9 cellular contexts compared by ENCODE assay signal in genomic region chr16:88456356-88457292, GRCh38. TPM values are rescaled to one million over a fixed set of nuclear protein-coding genes. Genes with fewer than 3 reads are reported as not detected.
DNase-seq lines count a peak whose midpoint lies in the region; ATAC-seq, FAIRE-seq and TF ChIP-seq lines count a peak whose summit lies in the region.
"Had no signal": no experiment of that assay in that cellular context is flagged by ENCODE, and none has a peak within 500 bp of the region (broad histone marks: within the 10 kb centered on the region; RNA-seq: fewer than 3 reads in every experiment).

No MANE protein-coding gene starts in this region.

- no peak for TF ChIP-seq RAD21 in A549 (conservative IDR thresholded peaks at IDR 0.05 in 1 of 2, IDR thresholded peaks at IDR 0.05 in 1 of 2)
- no peak for TF ChIP-seq RAD21 in HepG2 (CRISPR knock-in tag; IDR thresholded peaks at IDR 0.05)

- H3K27ac ChIP-seq in A549 (peak overlapping the region; percentile 73 to 90; a peak in 4 of 6 replicates), HepG2 (ENCODE audit: extremely low read length, insufficient read depth, low read length) (peak overlapping the region; percentile 61)

- no peak overlapping the region for H2AFZ ChIP-seq in HepG2 (ENCODE audit: low read length)

- H3K27ac Mint-ChIP-seq in activated T-helper 1 cell treated with anti-CD3 and anti-CD28 coated beads, Interleukin-12 subunit alpha, Interleukin-12 subunit beta, Interleukin-2, Interleukin-4 antibody, amounts not matched to agents 30 ng/mL and 10 ng/mL and 1 ng/mL, durations not matched to agents 14 hours and 24 hours and 36 hours: peak overlapping the region; percentile 93

- peak overlapping the region; percentile 88; the same call in 2 of the 3 replicates for H3K4me3 ChIP-seq in A549
- peak overlapping the region; percentile 62 to 95 (median 93); a peak in 5 of 6 replicates for H3K4me3 ChIP-seq in HepG2 (replicated peaks in 1 of 3; ENCODE audit: insufficient read depth in 1 of 3, low read depth in 2 of 3, low read length in 3 of 3)

- H3K4me1 ChIP-seq in A549 (peaks cover 38% of the 10 kb centered on the region), HepG2 (ENCODE audit: insufficient read depth, low read length) (peaks cover 54% of the 10 kb centered on the region)

- H3K9me3 Mint-ChIP-seq in activated T-helper 1 cell treated with anti-CD3 and anti-CD28 coated beads, Interleukin-12 subunit alpha, Interleukin-12 subunit beta, Interleukin-2, Interleukin-4 antibody, amounts not matched to agents 30 ng/mL and 10 ng/mL and 1 ng/mL, durations not matched to agents 14 hours and 24 hours and 36 hours: no peaks in the 10 kb centered on the region

- in situ Hi-C loops in HepG2 (cut with HindIII; ENCODE audit: extremely low pct_ligation_motif_present, low pct_unique_long_range_greater_than_20kb): loop anchor here (10.0 kb wide), 1 partner anchor 48 kb away; no protein-coding TSS in a partner anchor

- peaks cover 0 to 7% of the 10 kb centered on the region in 2 experiments; a peak in 3 of 5 replicates for H3K27me3 ChIP-seq in HepG2 (ENCODE audit: control insufficient read depth in 1 of 2, insufficient read depth in 2 of 2, low read length in 2 of 2)

- POLR2A ChIA-PET in A549 (lab: Yijun Ruan, JAX) (no interaction called here), HepG2 (lab: Yijun Ruan, JAX) (interaction anchor here (1.5 to 2.0 kb wide), 4 partner anchors 11 to 48 kb away, joined by 3 to 21 read pairs (median 6); no protein-coding TSS in a partner anchor)

- peaks cover 69% of the 10 kb centered on the region for H3K79me2 ChIP-seq in HepG2 (ENCODE audit: insufficient read depth, low read length)

- H3K4me1 Mint-ChIP-seq in activated T-helper 1 cell treated with anti-CD3 and anti-CD28 coated beads, Interleukin-12 subunit alpha, Interleukin-12 subunit beta, Interleukin-2, Interleukin-4 antibody, amounts not matched to agents 30 ng/mL and 10 ng/mL and 1 ng/mL, durations not matched to agents 14 hours and 24 hours and 36 hours (ENCODE audit: low read depth): peaks cover 37% of the 10 kb centered on the region

- 85% methylated on average over 11 of the region's 14 CpGs for WGBS in A549 (ENCODE audit: missing lambda C conversion rate)
- 88% methylated on average over 12 of the region's 14 CpGs for WGBS in HepG2 (ENCODE audit: low lambda C conversion rate)

- intact Hi-C loops in activated T-helper 1 cell treated with anti-CD3 and anti-CD28 coated beads, Interleukin-12 subunit alpha, Interleukin-12 subunit beta, Interleukin-2, Interleukin-4 antibody, amounts not matched to agents 30 ng/mL and 10 ng/mL and 1 ng/mL, durations not matched to agents 14 hours and 24 hours and 36 hours (cut with micrococcal nuclease): loop anchor here (1.0 to 10.0 kb wide), 7 partner anchors 110 to 559 kb away; partner anchors contain the start of genes CDT1, PIEZO1 and ZC3H18
- intact Hi-C loops in HepG2 (cut with micrococcal nuclease; ENCODE audit: unreplicated experiment): loop anchor here (5.0 kb wide), 1 partner anchor 51 kb away; no protein-coding TSS in a partner anchor
- intact Hi-C loops in Right ventricle myocardium inferior (cut with DNase I): no loop called here

- H3K9me3 ChIP-seq in A549 (no peaks in the 10 kb centered on the region), HepG2 (ENCODE audit: low read length) (no peaks in the 10 kb centered on the region)

- H3K4me3 Mint-ChIP-seq in activated T-helper 1 cell treated with anti-CD3 and anti-CD28 coated beads, Interleukin-12 subunit alpha, Interleukin-12 subunit beta, Interleukin-2, Interleukin-4 antibody, amounts not matched to agents 30 ng/mL and 10 ng/mL and 1 ng/mL, durations not matched to agents 14 hours and 24 hours and 36 hours: peak overlapping the region; percentile 83

- peaks cover 49% of the 10 kb centered on the region for H4K20me1 ChIP-seq in HepG2 (ENCODE audit: insufficient read depth, low read length)

- peaks cover 2 to 4% of the 10 kb centered on the region in 2 experiments; a peak in 1 of 5 replicates for H3K36me3 ChIP-seq in HepG2 (replicated peaks in 1 of 2; ENCODE audit: control insufficient read depth in 1 of 2, insufficient read depth in 2 of 2, low read length in 2 of 2)

- no peak for TF ChIP-seq CTCF in A549 (IDR thresholded peaks at IDR 0.05)
- no peak for TF ChIP-seq CTCF in HepG2 (CRISPR knock-in tag; IDR thresholded peaks at IDR 0.05)

- H3K36me3 Mint-ChIP-seq in activated T-helper 1 cell treated with anti-CD3 and anti-CD28 coated beads, Interleukin-12 subunit alpha, Interleukin-12 subunit beta, Interleukin-2, Interleukin-4 antibody, amounts not matched to agents 30 ng/mL and 10 ng/mL and 1 ng/mL, durations not matched to agents 14 hours and 24 hours and 36 hours (ENCODE audit: low read depth): no peaks in the 10 kb centered on the region

- peak overlapping the region; percentile 83 for H3K4me2 ChIP-seq in A549
- H3K4me2 ChIP-seq in HepG2 (ENCODE audit: low read depth, low read length): peak overlapping the region; percentile 100

- ATAC-seq in A549 (no peak), HepG2 (no peak), GM18870 (IDR thresholded peaks at IDR 0.05; ENCODE audit: unreplicated experiment) (no peak), Right ventricle myocardium inferior (no peak)

- CTCF ChIA-PET in A549 (lab: Yijun Ruan, JAX) (interaction anchor here (0.7 to 1.4 kb wide), 2 partner anchors 21 to 55 kb away, joined by 3 to 4 read pairs; no protein-coding TSS in a partner anchor), HepG2 (lab: Yijun Ruan, JAX; ENCODE audit: low intra/inter-chr PET ratio, low total read pairs) (interaction anchor here (1.2 to 1.8 kb wide), 2 partner anchors 32 to 49 kb away, joined by 5 to 7 read pairs; no protein-coding TSS in a partner anchor)

- no peak for FAIRE-seq in A549 (lab: Jason Lieb, UNC)
- FAIRE-seq in HepG2 (lab: Jason Lieb, UNC): no peak
- FAIRE-seq: frontal cortex had no signal

- TF ChIP-seq EP300 in A549 (IDR thresholded peaks at IDR 0.05) (no peak), HepG2 (IDR thresholded peaks at IDR 0.05; ENCODE audit: low read depth in 2 of 2, low read length in 2 of 2) (no peak), HepG2 (CRISPR knock-in tag; IDR thresholded peaks at IDR 0.05; ENCODE audit: borderline replicate concordance) (no peak)

- peak overlapping the region; percentile 84 for H3K9ac ChIP-seq in HepG2 (ENCODE audit: insufficient read depth, low read depth, low read length)

- no peaks in the 10 kb centered on the region for H3K27me3 Mint-ChIP-seq in activated T-helper 1 cell treated with anti-CD3 and anti-CD28 coated beads, Interleukin-12 subunit alpha, Interleukin-12 subunit beta, Interleukin-2, Interleukin-4 antibody, amounts not matched to agents 30 ng/mL and 10 ng/mL and 1 ng/mL, durations not matched to agents 14 hours and 24 hours and 36 hours (ENCODE audit: insufficient read depth)

- DNase-seq in A549 (ENCODE audit: low read depth in 1 of 2, low spot score in 1 of 2): no peak
- DNase-seq in NAMALWA (ENCODE audit: low spot score): peak; percentile 58
- DNase-seq in activated T-helper 1 cell treated with anti-CD3 and anti-CD28 coated beads, Interleukin-12 subunit alpha, Interleukin-12 subunit beta, Interleukin-2, Interleukin-4 antibody, amounts not matched to agents 30 ng/mL and 10 ng/mL and 1 ng/mL, durations not matched to agents 14 hours and 24 hours and 36 hours (ENCODE audit: low spot score): no peak
- DNase-seq in HepG2 (ENCODE audit: low spot score): no peak
- peak; percentile 73 to 81 for DNase-seq in stimulated activated CD8-positive, alpha-beta memory T cell treated with anti-CD3 and anti-CD28 coated beads, Interleukin-15, amount 100 ng/mL, for 4 hours (ENCODE audit: low read depth in 2 of 2)
- no peak for DNase-seq in HuH-7.5 (ENCODE audit: low spot score)
- no peak for DNase-seq in Right ventricle myocardium inferior (ENCODE audit: missing footprints)

- TSS peak; percentile 34 for BruUV-seq in HepG2 (replicated peaks; lab: Mats Ljungman, UMichigan)

- TF ChIP-seq POLR2A in A549 (IDR thresholded peaks at IDR 0.05; ENCODE audit: low read length): no peak
- no peak for TF ChIP-seq POLR2A in HepG2 (IDR thresholded peaks at IDR 0.05; ENCODE audit: insufficient read depth in 1 of 2, low read depth in 2 of 2, low read length in 2 of 2)

TF ChIP-seq in HepG2, 621 proteins besides CTCF, POLR2A, EP300 and RAD21 (continues in another document):
- TF ChIP-seq FOXP1 (IDR thresholded peaks at IDR 0.05) (no peak), FOXP1 (CRISPR knock-in tag; IDR thresholded peaks at IDR 0.05) (no peak)

RNA-seq across cellular contexts. Expression of gene ZFPM1, which starts 3.5 kb away (rescaled TPM):
- polyA plus RNA-seq in A549 (2011; rRNA removed): 0.28 and 0.36 TPM in 2 replicates
- polyA plus RNA-seq in A549 (2012; cell fraction: cytosol; rRNA removed): 2.0 and 2.9 TPM in 2 replicates
- polyA plus RNA-seq in A549 (2012; cell fraction: nucleus; rRNA removed): 3.9 and 6.5 TPM in 2 replicates
- 2.1 to 2.8 TPM (median 2.5 TPM) in 3 replicates for polyA plus RNA-seq in A549 (2017; fragmentation: RNase III; extraction: RNeasy Plus Mini Kit Qiagen cat#74134 plus additional on column Dnase treatment)
- 0.68 and 0.79 TPM in 2 replicates for polyA minus RNA-seq in A549 (2011; rRNA and poly(A)+ RNA removed)
- 20.6 and 21.7 TPM in 2 replicates for total RNA-seq in activated T-helper 1 cell treated with anti-CD3 and anti-CD28 coated beads, Interleukin-12 subunit alpha, Interleukin-12 subunit beta, Interleukin-2, Interleukin-4 antibody, amounts not matched to agents 30 ng/mL and 10 ng/mL and 1 ng/mL, durations not matched to agents 14 hours and 24 hours and 36 hours
- total RNA-seq in HepG2 (2016; rRNA removed; fragmentation: Illumina TruSeq; extraction: Trizol): 3.4 and 3.8 TPM in 2 replicates
- 0.81 and 2.1 TPM in 2 replicates for total RNA-seq in HepG2 (2016; cell fraction: cytosol; rRNA removed; fragmentation: Illumina TruSeq; extraction: Trizol; ENCODE audit: low read depth)
- 3.4 and 3.9 TPM in 2 replicates for total RNA-seq in HepG2 (2016; cell fraction: insoluble cytoplasmic fraction; rRNA removed; fragmentation: Illumina TruSeq; extraction: Trizol)
- 3.4 and 4.3 TPM in 2 replicates for total RNA-seq in HepG2 (2016; cell fraction: membrane; rRNA removed; fragmentation: Illumina TruSeq; extraction: Trizol)
- 3.4 and 6.6 TPM in 2 replicates for total RNA-seq in HepG2 (2016; cell fraction: nucleus; rRNA removed; fragmentation: Illumina TruSeq; extraction: Trizol)
- polyA plus RNA-seq in HepG2 (2011; rRNA removed): 1.3 and 1.7 TPM in 2 replicates
- 0.79 and 1.3 TPM in 2 replicates for polyA plus RNA-seq in HepG2 (2011; cell fraction: cytosol; rRNA removed)
- 7.1 and 7.6 TPM in 2 replicates for polyA plus RNA-seq in HepG2 (2011; cell fraction: nucleus; rRNA removed)
- polyA plus RNA-seq in HepG2 (2012): 7.2 and 7.6 TPM in 2 replicates
- polyA plus RNA-seq in HepG2 (2016; cell fraction: cytosol; fragmentation: Illumina TruSeq; extraction: Trizol; ENCODE audit: low read depth): 1.2 TPM in 2 replicates
- polyA plus RNA-seq in HepG2 (2016; cell fraction: insoluble cytoplasmic fraction; fragmentation: Illumina TruSeq; extraction: Trizol; ENCODE audit: low read depth): 3.7 and 8.7 TPM in 2 replicates
- polyA plus RNA-seq in HepG2 (2016; cell fraction: membrane; fragmentation: Illumina TruSeq; extraction: Trizol; ENCODE audit: low read depth): 2.7 and 4.8 TPM in 2 replicates
- polyA plus RNA-seq in HepG2 (2016; cell fraction: nucleus; fragmentation: Illumina TruSeq; extraction: Trizol; ENCODE audit: insufficient read depth, low read depth): 14.0 and 14.3 TPM in 2 replicates
- polyA minus RNA-seq in HepG2 (2011; rRNA and poly(A)+ RNA removed; ENCODE audit: low replicate concordance): 0.98 and 4.2 TPM in 2 replicates
- 2.7 and 6.6 TPM in 2 replicates for polyA minus RNA-seq in HepG2 (2011; cell fraction: cytosol; rRNA and poly(A)+ RNA removed)
- 5.0 and 7.5 TPM in 2 replicates for polyA minus RNA-seq in HepG2 (2011; cell fraction: nucleus; rRNA and poly(A)+ RNA removed)
- 4.1 TPM for total RNA-seq in Right ventricle myocardium inferior

Comparison
In these comparisons a context has a peak if more than half of its experiments do, and no peak if none do; other contexts are left out.
1. DNase-seq: peak in NAMALWA (single experiment) and stimulated activated CD8-positive, alpha-beta memory T cell treated with anti-CD3 and anti-CD28 coated beads, Interleukin-15, amount 100 ng/mL, for 4 hours (2 of 2); none in A549 (0 of 2), activated T-helper 1 cell treated with anti-CD3 and anti-CD28 coated beads, Interleukin-12 subunit alpha, Interleukin-12 subunit beta, Interleukin-2, Interleukin-4 antibody, amounts not matched to agents 30 ng/mL and 10 ng/mL and 1 ng/mL, durations not matched to agents 14 hours and 24 hours and 36 hours (single experiment), HepG2 (single experiment), HuH-7.5 (single experiment) and Right ventricle myocardium inferior (single experiment).